ENCODE assay signal across 19 cellular contexts in genomic region chr4:32133141-32133540, GRCh38.
"Had no signal": no experiment of that assay in that cellular context is flagged by ENCODE, and none has a peak within 500 bp of the region (broad histone marks: within the 10 kb centered on the region; RNA-seq: fewer than 3 reads in every experiment).

No MANE protein-coding gene starts in this region.

- H3K36me3 Mint-ChIP-seq: activated naive CD8-positive, alpha-beta T cell; stimulated activated naive B cell treated with anti-CD40 and anti-IgM and Interleukin-4, amounts not matched to agents 10 μg/mL and 1 μg/mL and 100 μg/mL, for 72 hours had no signal

- H3K4me3 ChIP-seq: tibial artery had no signal

- H2AFZ ChIP-seq: parathyroid adenoma had no signal

- H3K4me3 Mint-ChIP-seq: activated B cell treated with CpG ODN at 0.5 μM for 24 hours; activated CD8-positive, alpha-beta T cell treated with anti-CD3 and anti-CD28 coated beads for 36 hours; activated naive CD8-positive, alpha-beta T cell; natural killer cell; stimulated activated naive B cell treated with anti-CD40 and anti-IgM and Interleukin-4, amounts not matched to agents 10 μg/mL and 1 μg/mL and 100 μg/mL, for 72 hours had no signal

- H3K36me3 ChIP-seq: brain microvascular endothelial cell, neutrophil, tibial artery had no signal

- H3K9me3 ChIP-seq: neutrophil, tibial artery had no signal

- H3K4me1 ChIP-seq: parathyroid adenoma, tibial artery had no signal

- ATAC-seq: activated CD8-positive, alpha-beta T cell treated with anti-CD3 and anti-CD28 coated beads for 36 hours; left ventricle myocardium superior; natural killer cell; stimulated activated naive B cell treated with anti-CD40 and anti-IgM and Interleukin-4, amounts not matched to agents 10 μg/mL and 1 μg/mL and 100 μg/mL, for 72 hours had no signal

- H3K9me3 Mint-ChIP-seq: activated B cell treated with CpG ODN at 0.5 μM for 24 hours had no signal

- H3K27me3 Mint-ChIP-seq: activated B cell treated with CpG ODN at 0.5 μM for 24 hours; activated CD8-positive, alpha-beta T cell treated with anti-CD3 and anti-CD28 coated beads for 36 hours; activated naive CD8-positive, alpha-beta T cell; stimulated activated naive B cell treated with anti-CD40 and anti-IgM and Interleukin-4, amounts not matched to agents 10 μg/mL and 1 μg/mL and 100 μg/mL, for 72 hours had no signal

- H3K9ac ChIP-seq: parathyroid adenoma had no signal

- H3K79me2 ChIP-seq: parathyroid adenoma had no signal

- H3K27me3 ChIP-seq: brain microvascular endothelial cell, neutrophil, tibial artery had no signal

- H3K27ac ChIP-seq: brain microvascular endothelial cell, neutrophil, parathyroid adenoma, tibial artery had no signal

- DNase-seq: activated B cell treated with CpG ODN at 0.5 μM for 24 hours; activated CD4-positive, alpha-beta T cell treated with anti-CD3 and anti-CD28 coated beads for 48 hours; activated CD8-positive, alpha-beta T cell treated with anti-CD3 and anti-CD28 coated beads for 36 hours; activated gamma-delta T cell treated with Interleukin-2 at 50 U/mL for 16 hours; activated T-cell treated with anti-CD3 and anti-CD28 coated beads, Interleukin-2, amount 50 U/mL, for 48 hours; brain microvascular endothelial cell; dermis blood vessel endothelial cell; hypothalamus; kidney glomerular epithelial cell; left ventricle myocardium superior; mesenchymal stem cell; natural killer cell; stimulated activated CD4-positive, alpha-beta T cell treated with anti-CD3 and anti-CD28 coated beads, Interleukin-4, amount 100 ng/mL, for 1 hour; stimulated activated naive B cell treated with anti-CD40 and anti-IgM and Interleukin-4, amounts not matched to agents 10 μg/mL and 1 μg/mL and 100 μg/mL, for 72 hours; T-helper 2 cell; tibial artery had no signal

- H3K27ac Mint-ChIP-seq: activated B cell treated with CpG ODN at 0.5 μM for 24 hours; activated CD8-positive, alpha-beta T cell treated with anti-CD3 and anti-CD28 coated beads for 36 hours; activated naive CD8-positive, alpha-beta T cell; natural killer cell; stimulated activated naive B cell treated with anti-CD40 and anti-IgM and Interleukin-4, amounts not matched to agents 10 μg/mL and 1 μg/mL and 100 μg/mL, for 72 hours had no signal

- H3K4me1 Mint-ChIP-seq: activated B cell treated with CpG ODN at 0.5 μM for 24 hours; natural killer cell; stimulated activated naive B cell treated with anti-CD40 and anti-IgM and Interleukin-4, amounts not matched to agents 10 μg/mL and 1 μg/mL and 100 μg/mL, for 72 hours had no signal
